In the genomic region with DNA sequence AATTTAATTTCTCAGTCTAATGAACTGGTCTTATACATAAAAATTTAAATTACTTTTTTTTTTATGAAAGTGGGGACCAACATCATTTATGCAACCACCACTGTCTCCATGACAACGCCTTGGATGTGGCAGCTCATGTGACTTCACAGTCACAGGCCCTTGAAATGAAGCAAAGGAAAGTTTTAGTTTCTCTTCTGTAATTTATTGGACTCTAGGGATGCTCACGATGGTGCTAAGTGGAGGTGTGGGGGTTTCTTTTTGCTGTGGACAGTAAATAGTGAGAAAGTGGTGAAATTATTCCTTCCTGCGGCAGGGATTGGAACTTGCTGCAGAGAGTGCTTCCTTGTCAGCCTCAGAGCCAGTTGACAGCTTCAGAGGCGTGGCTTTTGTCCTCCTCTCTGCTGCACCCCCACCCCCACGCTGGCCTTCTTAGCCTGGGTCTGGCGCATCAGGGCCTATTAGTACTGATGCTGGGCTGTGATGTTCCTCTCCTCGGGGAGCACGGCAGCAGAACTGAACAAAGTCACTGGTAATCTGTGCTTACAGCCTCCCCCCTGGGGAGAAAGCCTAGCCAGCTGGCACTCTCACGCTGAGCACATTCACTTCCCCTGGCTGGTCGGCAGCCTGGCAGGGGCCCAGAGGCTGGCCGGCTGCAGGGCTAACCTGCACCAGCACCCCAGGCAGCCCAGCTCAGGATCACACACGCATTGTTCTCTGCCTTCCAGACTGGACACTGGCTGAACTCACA, we compare ENCODE assay signal across 10 cellular contexts.
DNase-seq lines count a peak whose midpoint lies in the region; ATAC-seq, FAIRE-seq and TF ChIP-seq lines count a peak whose summit lies in the region.
"Had no signal": no experiment of that assay in that cellular context is flagged by ENCODE, and none has a peak within 500 bp of the region (broad histone marks: within the 10 kb centered on the region; RNA-seq: fewer than 3 reads in every experiment).

No MANE protein-coding gene starts in this region.

- no peak overlapping the region for H3K4me3 ChIP-seq in Peyer's patch
- H3K4me3 ChIP-seq: A549 had no signal

- FAIRE-seq in RCC 7860 (lab: Jason Lieb, UNC), result no peak
- FAIRE-seq: A549 had no signal

- H3K9me3 Mint-ChIP-seq in stimulated activated naive CD8-positive, alpha-beta T cell treated with anti-CD3 and anti-CD28 coated beads, Interleukin-15, amount 100 ng/mL, for 72 hours, result no peaks in the 10 kb centered on the region

- peaks cover 8% of the 10 kb centered on the region for H3K27me3 Mint-ChIP-seq in stimulated activated naive CD8-positive, alpha-beta T cell treated with anti-CD3 and anti-CD28 coated beads, Interleukin-15, amount 100 ng/mL, for 72 hours

- TF ChIP-seq CTCF in Peyer's patch (IDR thresholded peaks at IDR 0.05), result no peak

- no peak overlapping the region for H3K4me3 Mint-ChIP-seq in stimulated activated naive CD8-positive, alpha-beta T cell treated with anti-CD3 and anti-CD28 coated beads, Interleukin-15, amount 100 ng/mL, for 72 hours

- ATAC-seq in stimulated activated naive CD8-positive, alpha-beta T cell treated with anti-CD3 and anti-CD28 coated beads, Interleukin-15, Interleukin-2, amounts not matched to agents 100 U/mL and 50 U/mL, for 24 hours, result peak; percentile 14
- no peak for ATAC-seq in stimulated activated naive CD8-positive, alpha-beta T cell treated with anti-CD3 and anti-CD28 coated beads, Interleukin-15, amount 100 ng/mL, for 72 hours
- ATAC-seq: Panc1 had no signal

- peaks cover 0 to 15% (median 2%) of the 10 kb centered on the region in 4 donors for H3K4me1 ChIP-seq in Peyer's patch
- H3K4me1 ChIP-seq: A549 had no signal

- H3K4me1 Mint-ChIP-seq in stimulated activated naive CD8-positive, alpha-beta T cell treated with anti-CD3 and anti-CD28 coated beads, Interleukin-15, amount 100 ng/mL, for 72 hours, result no peaks in the 10 kb centered on the region

- H3K27ac Mint-ChIP-seq in stimulated activated naive CD8-positive, alpha-beta T cell treated with anti-CD3 and anti-CD28 coated beads, Interleukin-15, amount 100 ng/mL, for 72 hours, result no peak overlapping the region

- no peaks in the 10 kb centered on the region for H3K9me3 ChIP-seq in Peyer's patch

- no peaks in the 10 kb centered on the region for H3K27me3 ChIP-seq in Peyer's patch

- no peak for TF ChIP-seq POLR2A in Peyer's patch (IDR thresholded peaks at IDR 0.05)

- no peak overlapping the region for H3K27ac ChIP-seq in Peyer's patch
- H3K27ac ChIP-seq: A549 had no signal

- DNase-seq in stimulated activated naive CD8-positive, alpha-beta T cell treated with anti-CD3 and anti-CD28 coated beads, Interleukin-15, Interleukin-2, amounts not matched to agents 100 U/mL and 50 U/mL, for 24 hours, result no peak
- DNase-seq in stimulated activated naive CD8-positive, alpha-beta T cell treated with anti-CD3 and anti-CD28 coated beads, Interleukin-15, amount 100 ng/mL, for 72 hours, result no peak
- DNase-seq in RCC 7860 (ENCODE audit: low spot score) (peak; percentile 37), globus pallidus (ENCODE audit: low spot score) (peak; percentile 65), putamen (ENCODE audit: low spot score) (peak; percentile 43), Peyer's patch (no peak), activated T-cell treated with anti-CD3 and anti-CD28 coated beads for 4 hours (no peak)
- DNase-seq in central memory CD4-positive, alpha-beta T cell, result no peak

- H3K36me3 ChIP-seq in Peyer's patch, result no peaks in the 10 kb centered on the region

Comparison
In these comparisons a context has a peak if more than half of its experiments do, and no peak if none do; other contexts are left out.
1. DNase-seq: peak in RCC 7860 (single experiment), globus pallidus (single experiment) and putamen (single experiment); none in stimulated activated naive CD8-positive, alpha-beta T cell treated with anti-CD3 and anti-CD28 coated beads, Interleukin-15, Interleukin-2, amounts not matched to agents 100 U/mL and 50 U/mL, for 24 hours (single experiment), stimulated activated naive CD8-positive, alpha-beta T cell treated with anti-CD3 and anti-CD28 coated beads, Interleukin-15, amount 100 ng/mL, for 72 hours (0 of 2), central memory CD4-positive, alpha-beta T cell (single experiment), Peyer's patch (0 of 3) and activated T-cell treated with anti-CD3 and anti-CD28 coated beads for 4 hours (single experiment).